ENCODE assay signal across 8 cellular contexts in the genomic region with DNA sequence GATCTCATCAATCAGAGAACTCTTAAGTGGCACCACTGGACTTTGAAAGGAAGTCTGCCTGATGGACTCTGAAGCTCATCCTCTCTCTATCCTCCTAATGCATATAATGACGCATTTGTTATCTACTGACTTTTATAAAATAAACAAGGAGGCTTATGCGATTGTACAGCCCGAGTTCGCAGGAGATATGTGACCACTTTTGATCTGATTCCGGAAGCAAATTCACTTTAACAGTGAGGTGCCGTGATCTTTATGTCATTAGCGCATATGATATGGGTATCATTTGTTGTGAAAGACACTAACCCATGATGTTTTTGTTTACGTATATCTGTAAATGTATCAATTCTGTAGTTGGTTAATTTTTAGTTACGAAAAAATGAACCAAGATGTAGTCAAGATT. TPM values are rescaled to one million over a fixed set of nuclear protein-coding genes. Genes with fewer than 3 reads are reported as not detected.
DNase-seq lines count a peak whose midpoint lies in the region; TF ChIP-seq lines count a peak whose summit lies in the region.

No MANE protein-coding gene starts in this region.

- peaks cover 17% of the 10 kb centered on the region for H4K20me1 ChIP-seq in PC-9 (ENCODE audit: insufficient read depth)

- peaks cover 18% of the 10 kb centered on the region for H3K4me1 Mint-ChIP-seq in endodermal cell

- no peaks in the 10 kb centered on the region for H3K9me3 Mint-ChIP-seq in endodermal cell

- 66 to 75% methylated on average over 8 to 9 of the region's 9 CpGs for WGBS in endodermal cell (ENCODE audit: insufficient coverage in 1 of 2, insufficient read length in 1 of 2), 2 experiments
- 2 to 10% (median 4%) methylated on average over 9 of the region's 9 CpGs for WGBS in ovary, 3 donors

- H3K4me3 Mint-ChIP-seq in endodermal cell, result peak overlapping the region; percentile 87

- H3F3A ChIP-seq in PC-9 (ENCODE audit: insufficient read depth, low read depth), result no peaks in the 10 kb centered on the region

- H3K27ac ChIP-seq in PC-9, result no peak overlapping the region
- no peak overlapping the region for H3K27ac ChIP-seq in endodermal cell (ENCODE audit: low read depth, low read length)
- H3K27ac ChIP-seq in ovary, result peak overlapping the region; percentile 77 to 95

- H3K4me3 ChIP-seq in PC-9 (peak overlapping the region; percentile 66), endodermal cell (ENCODE audit: low read length) (peak overlapping the region; percentile 94), ovary (peak overlapping the region; percentile 77)

- CTCF ChIA-PET in PC-9 (lab: Charles Lee), result interaction anchor here (0.6 kb wide), 2 partner anchors 10 to 189 kb away, joined by 3 to 4 read pairs; no protein-coding TSS in a partner anchor

- peaks cover 4% of the 10 kb centered on the region for H3K27me3 Mint-ChIP-seq in endodermal cell (ENCODE audit: insufficient read depth)

- intact Hi-C loops in PC-9 (cut with micrococcal nuclease; ENCODE audit: unreplicated experiment), result no loop called here
- intact Hi-C loops in ovary (cut with DNase I), result loop anchor here in 1 of 4 donors (5.0 kb wide), 1 partner anchor 505 kb away; no protein-coding TSS in a partner anchor

- H3K4me2 ChIP-seq in PC-9, result peak overlapping the region; percentile 84

- no peak for TF ChIP-seq POLR2A in ovary (IDR thresholded peaks at IDR 0.05)

- no peaks in the 10 kb centered on the region for H3K9me3 ChIP-seq in PC-9 (ENCODE audit: insufficient read depth, low read depth)
- no peaks in the 10 kb centered on the region for H3K9me3 ChIP-seq in endodermal cell (ENCODE audit: control insufficient read depth, low read length)
- H3K9me3 ChIP-seq in ovary, result no peaks in the 10 kb centered on the region

- H3K36me3 Mint-ChIP-seq in endodermal cell (ENCODE audit: low read depth), result peaks cover 15% of the 10 kb centered on the region

- TF ChIP-seq EP300 in ovary (IDR thresholded peaks at IDR 0.05), result no peak

- H2AFZ ChIP-seq in PC-9, result peak overlapping the region; percentile 98

- peak overlapping the region; percentile 94 for H3K27ac Mint-ChIP-seq in endodermal cell

- no TSS peak for BruUV-seq in PC-9 (replicated peaks; lab: Mats Ljungman, UMichigan)

- H3K36me3 ChIP-seq in PC-9 (ENCODE audit: low read depth), result no peaks in the 10 kb centered on the region
- peaks cover 17% of the 10 kb centered on the region for H3K36me3 ChIP-seq in endodermal cell (ENCODE audit: control insufficient read depth, insufficient read depth, low read length)
- no peaks in the 10 kb centered on the region for H3K36me3 ChIP-seq in ovary

- no peak overlapping the region for H3K9ac ChIP-seq in endodermal cell (ENCODE audit: extremely low read depth, low read length, poor library complexity, severe bottlenecking)

- H3K9me2 ChIP-seq in PC-9 (ENCODE audit: insufficient read depth), result no peaks in the 10 kb centered on the region

- TF ChIP-seq CTCF in PC-9 (conservative IDR thresholded peaks at IDR 0.05) (no peak), endodermal cell (conservative IDR thresholded peaks at IDR 0.05) (no peak), ovary (IDR thresholded peaks at IDR 0.05) (no peak)

- peak; percentile 68 for DNase-seq in NCI-H510A treated with DMSO at 0.1 percent for 48 hours (lab: John Stamatoyannopoulos, UW)
- no peak for DNase-seq in NCI-H510A (lab: John Stamatoyannopoulos, UW)
- no peak for DNase-seq in PC-9
- no peak for DNase-seq in endodermal cell
- no peak for DNase-seq in ovary
- DNase-seq in OCI-M1 (lab: John Stamatoyannopoulos, UW), result no peak
- no peak for DNase-seq in HT-29 (ENCODE audit: low spot score)
- no peak for DNase-seq in NOMO-1 treated with dmso at 0.1 percent for 144 hours (lab: John Stamatoyannopoulos, UW; ENCODE audit: unreplicated experiment)

- H3K4me1 ChIP-seq in PC-9 (replicated peaks; ENCODE audit: insufficient read depth), result peaks cover 12% of the 10 kb centered on the region; the same call in 1 of the 2 replicates
- peaks cover 5% of the 10 kb centered on the region for H3K4me1 ChIP-seq in endodermal cell (ENCODE audit: control insufficient read depth, insufficient read depth, low read length)
- no peaks in the 10 kb centered on the region for H3K4me1 ChIP-seq in ovary (ENCODE audit: insufficient read depth)

- POLR2A ChIA-PET in PC-9 (lab: Charles Lee; ENCODE audit: unreplicated experiment), result interaction anchor here (0.6 to 0.9 kb wide), 6 partner anchors 21 to 436 kb away, joined by 3 to 10 read pairs (median 4); no protein-coding TSS in a partner anchor

- H3K27me3 ChIP-seq in PC-9 (ENCODE audit: insufficient read depth, low read depth), result no peaks in the 10 kb centered on the region
- no peaks in the 10 kb centered on the region for H3K27me3 ChIP-seq in endodermal cell (ENCODE audit: control insufficient read depth, insufficient read depth, low read length, poor library complexity, severe bottlenecking)
- no peaks in the 10 kb centered on the region for H3K27me3 ChIP-seq in ovary

- H3K79me2 ChIP-seq in PC-9 (ENCODE audit: low read depth), result peaks cover 45% of the 10 kb centered on the region

RNA-seq across cellular contexts. Expression of gene RNF111, which starts 0.4 kb away (rescaled TPM):
- total RNA-seq in PC-9 (2021) (30.2 and 37.7 TPM in 2 replicates), endodermal cell (10 to 100 TPM; 31.6 to 31.9 TPM), ovary (10 to 100 TPM; 12.8 to 47.5 (median 29.3) TPM)
- polyA plus RNA-seq in endodermal cell (2013, experiment 1 of 2), result 25.7 TPM
- 27.2 TPM for polyA plus RNA-seq in endodermal cell (2013, experiment 2 of 2)
- polyA plus RNA-seq in ovary, result 10 to 100 TPM; 10.1 to 33.0 TPM
- 12.7 and 12.9 TPM in 2 replicates for total RNA-seq in HT-29 (2014; rRNA removed; shearing (Covaris generic))

RNA-seq across cellular contexts. Expression of gene SLTM, which starts 53.6 kb away (rescaled TPM):
- total RNA-seq in PC-9 (2021) (81.4 and 110 TPM in 2 replicates), endodermal cell (10 to 100 TPM; 77.1 to 96.8 TPM), ovary (10 to 100 TPM; 59.3 to 76.1 (median 68.0) TPM)
- 80.5 TPM for polyA plus RNA-seq in endodermal cell (2013, experiment 1 of 2)
- 77.3 TPM for polyA plus RNA-seq in endodermal cell (2013, experiment 2 of 2)
- 10 to 100 TPM; 48.6 to 54.0 TPM for polyA plus RNA-seq in ovary
- total RNA-seq in HT-29 (2014; rRNA removed; shearing (Covaris generic)), result 92.9 and 104 TPM in 2 replicates

Comparison
In these comparisons a context has a peak if more than half of its experiments do, and no peak if none do; other contexts are left out.
1. H3K27ac ChIP-seq: peak in ovary (2 of 2); none in PC-9 (single experiment) and endodermal cell (single experiment).
2. Peak in every context shown above with its lines, with median percentiles within 50 percentile points of each other: H3K4me3 ChIP-seq.